ENCODE assay signal across 13 cellular contexts in genomic region chr9:70262948-70263347, GRCh38. TPM values are rescaled to one million over a fixed set of nuclear protein-coding genes. Genes with fewer than 3 reads are reported as not detected.
A peak's percentile ranks its signal among the peaks of the same experiment; 100 is the strongest.
DNase-seq lines count a peak whose midpoint lies in the region; ATAC-seq and TF ChIP-seq lines count a peak whose summit lies in the region.
"Had no signal": no experiment of that assay in that cellular context is flagged by ENCODE, and none has a peak within 500 bp of the region (broad histone marks: within the 10 kb centered on the region; RNA-seq: fewer than 3 reads in every experiment).

No MANE protein-coding gene starts in this region.

- DNase-seq in breast epithelium (ENCODE audit: low spot score in 2 of 2) (no peak), MCF 10A (ENCODE audit: unreplicated experiment) (no peak), fibroblast of mammary gland (ENCODE audit: low read depth) (peak; percentile 31), hepatic stellate cell (ENCODE audit: low spot score) (no peak), NCI-H345 (lab: John Stamatoyannopoulos, UW) (no peak), SK-N-SH (no peak)
- no peak for DNase-seq in stimulated activated effector memory CD8-positive, alpha-beta T cell treated with anti-CD3 and anti-CD28 coated beads, Interleukin-12 subunit alpha, Interleukin-12 subunit beta, amount 100 ng/mL, for 72 hours (ENCODE audit: low spot score in 2 of 2)
- DNase-seq: DMS153, NCI-H1930 had no signal

- no peaks in the 10 kb centered on the region for H3K27me3 Mint-ChIP-seq in MCF 10A (ENCODE audit: insufficient read depth, unreplicated experiment)
- no peaks in the 10 kb centered on the region for H3K27me3 Mint-ChIP-seq in activated T-helper 17 cell treated with anti-CD3 and anti-CD28 coated beads, Interleukin-2, amount 50 U/mL, for 72 hours
- H3K27me3 Mint-ChIP-seq: memory B cell had no signal

- ATAC-seq in activated T-helper 17 cell treated with anti-CD3 and anti-CD28 coated beads, Interleukin-2, amount 50 U/mL, for 72 hours (replicated peaks) = no peak
- ATAC-seq in stimulated activated effector memory CD8-positive, alpha-beta T cell treated with anti-CD3 and anti-CD28 coated beads, Interleukin-12 subunit alpha, Interleukin-12 subunit beta, amount 100 ng/mL, for 72 hours = no peak
- ATAC-seq: SK-N-SH treated with all-trans-retinoic acid at 6 μM for 48 hours had no signal

- H3K27me3 ChIP-seq in breast epithelium (no peaks in the 10 kb centered on the region), SK-N-SH (ENCODE audit: insufficient read depth) (no peaks in the 10 kb centered on the region)

- no peak for TF ChIP-seq RAD21 in SK-N-SH (IDR thresholded peaks at IDR 0.05; ENCODE audit: low read length)

- no peaks in the 10 kb centered on the region for H3K9me3 Mint-ChIP-seq in MCF 10A (ENCODE audit: unreplicated experiment)
- no peaks in the 10 kb centered on the region for H3K9me3 Mint-ChIP-seq in activated T-helper 17 cell treated with anti-CD3 and anti-CD28 coated beads, Interleukin-2, amount 50 U/mL, for 72 hours
- no peaks in the 10 kb centered on the region for H3K9me3 Mint-ChIP-seq in stimulated activated effector memory CD8-positive, alpha-beta T cell treated with anti-CD3 and anti-CD28 coated beads, Interleukin-12 subunit alpha, Interleukin-12 subunit beta, amount 100 ng/mL, for 72 hours
- H3K9me3 Mint-ChIP-seq: memory B cell had no signal

- BruUV-seq in MCF 10A (replicated peaks; lab: Mats Ljungman, UMichigan) = no TSS peak

- H4K20me1 ChIP-seq in SK-N-SH (ENCODE audit: insufficient read depth) = peaks cover 39% of the 10 kb centered on the region

- no peak overlapping the region; the same call in 1 of the 2 replicates for H3K4me2 ChIP-seq in SK-N-SH

- peaks cover 0 to 19% of the 10 kb centered on the region in 2 donors for H3K4me1 ChIP-seq in breast epithelium
- peaks cover 11 to 15% of the 10 kb centered on the region in 2 experiments; a peak in 3 of 4 replicates for H3K4me1 ChIP-seq in SK-N-SH (ENCODE audit: control insufficient read depth in 1 of 2, insufficient read depth in 2 of 2, low read depth in 1 of 2, low read length in 1 of 2)

- CTCF ChIA-PET in MCF 10A (lab: Yijun Ruan, JAX) = interaction anchor here (0.5 to 1.1 kb wide), 2 partner anchors 44 to 158 kb away, joined by 3 read pairs; no protein-coding TSS in a partner anchor
- CTCF ChIA-PET in SK-N-SH (lab: Yijun Ruan, JAX) = interaction anchor here (1.6 kb wide), 1 partner anchor 22 kb away, joined by 3 read pairs; no protein-coding TSS in a partner anchor

- peaks cover 12% of the 10 kb centered on the region for H3F3A ChIP-seq in SK-N-SH (replicated peaks; ENCODE audit: insufficient read depth)

- H3K36me3 Mint-ChIP-seq in MCF 10A (ENCODE audit: insufficient read depth, unreplicated experiment) = peaks cover 56% of the 10 kb centered on the region
- H3K36me3 Mint-ChIP-seq in activated T-helper 17 cell treated with anti-CD3 and anti-CD28 coated beads, Interleukin-2, amount 50 U/mL, for 72 hours (ENCODE audit: low read depth) = peaks cover 93% of the 10 kb centered on the region
- peaks cover 92% of the 10 kb centered on the region for H3K36me3 Mint-ChIP-seq in stimulated activated effector memory CD8-positive, alpha-beta T cell treated with anti-CD3 and anti-CD28 coated beads, Interleukin-12 subunit alpha, Interleukin-12 subunit beta, amount 100 ng/mL, for 72 hours

- H3K4me3 ChIP-seq in breast epithelium = peak overlapping the region in 1 of 3 donors; percentile 2
- no peak overlapping the region for H3K4me3 ChIP-seq in fibroblast of mammary gland (ENCODE audit: control insufficient read depth, low read depth, low read length)
- H3K4me3 ChIP-seq in SK-N-SH (ENCODE audit: low read depth in 2 of 2, low read length in 1 of 2) = no peak overlapping the region

- H3K79me2 ChIP-seq in SK-N-SH (ENCODE audit: insufficient read depth) = peaks cover 93% of the 10 kb centered on the region

- TF ChIP-seq POLR2A in breast epithelium (IDR thresholded peaks at IDR 0.05) = no peak

- peak overlapping the region; percentile 44 to 49 for H3K27ac ChIP-seq in breast epithelium
- H3K27ac ChIP-seq in SK-N-SH (ENCODE audit: low read depth in 2 of 2, low read length in 1 of 2) = no peak overlapping the region
- H3K27ac ChIP-seq: VCaP had no signal

- POLR2A ChIA-PET in MCF 10A (lab: Yijun Ruan, JAX) (interaction anchor here (0.6 kb wide), 1 partner anchor 508 kb away, joined by 3 read pairs; no protein-coding TSS in a partner anchor), SK-N-SH (lab: Yijun Ruan, JAX) (interaction anchor here (0.5 to 1.1 kb wide), 2 partner anchors 156 to 188 kb away, joined by 3 read pairs; no protein-coding TSS in a partner anchor)

- no peak overlapping the region for H2AFZ ChIP-seq in SK-N-SH (ENCODE audit: low read depth)

- H3K9ac ChIP-seq in SK-N-SH = no peak overlapping the region

- no peaks in the 10 kb centered on the region for H3K36me3 ChIP-seq in breast epithelium
- H3K36me3 ChIP-seq in SK-N-SH (replicated peaks in 1 of 2; ENCODE audit: control insufficient read depth in 1 of 2, insufficient read depth in 2 of 2, low read length in 1 of 2) = peaks cover 60 to 79% of the 10 kb centered on the region in 2 experiments

- no peak for TF ChIP-seq EP300 in SK-N-SH (IDR thresholded peaks at IDR 0.05; ENCODE audit: borderline replicate concordance in 1 of 2, low read depth in 1 of 2, low read length in 1 of 2)

- H3K9me3 ChIP-seq in breast epithelium (no peaks in the 10 kb centered on the region), SK-N-SH (no peaks in the 10 kb centered on the region)

- 93% methylated on average over 6 of the region's 6 CpGs for WGBS in SK-N-SH (ENCODE audit: low lambda C conversion rate)

- no peak overlapping the region for H3K27ac Mint-ChIP-seq in MCF 10A (ENCODE audit: low read depth, unreplicated experiment)
- H3K27ac Mint-ChIP-seq in activated T-helper 17 cell treated with anti-CD3 and anti-CD28 coated beads, Interleukin-2, amount 50 U/mL, for 72 hours = peak overlapping the region; percentile 13
- no peak overlapping the region for H3K27ac Mint-ChIP-seq in stimulated activated effector memory CD8-positive, alpha-beta T cell treated with anti-CD3 and anti-CD28 coated beads, Interleukin-12 subunit alpha, Interleukin-12 subunit beta, amount 100 ng/mL, for 72 hours
- H3K27ac Mint-ChIP-seq: memory B cell had no signal

- TF ChIP-seq CTCF in breast epithelium (IDR thresholded peaks at IDR 0.05) (no peak), MCF 10A (IDR thresholded peaks at IDR 0.05; ENCODE audit: unreplicated experiment) (no peak), fibroblast of mammary gland (conservative IDR thresholded peaks at IDR 0.05; ENCODE audit: control insufficient read depth, insufficient read depth, low read depth, low read length) (no peak), SK-N-SH (IDR thresholded peaks at IDR 0.05) (no peak)

- intact Hi-C loops in breast epithelium (cut with DNase I; ENCODE audit: low total_unique reads) (loop anchor here (1.0 kb wide), 1 partner anchor 11 kb away; no protein-coding TSS in a partner anchor), MCF 10A (cut with micrococcal nuclease) (no loop called here)

- no peak overlapping the region for H3K4me3 Mint-ChIP-seq in MCF 10A (ENCODE audit: unreplicated experiment)
- H3K4me3 Mint-ChIP-seq in activated T-helper 17 cell treated with anti-CD3 and anti-CD28 coated beads, Interleukin-2, amount 50 U/mL, for 72 hours = peak overlapping the region; percentile 85
- H3K4me3 Mint-ChIP-seq in stimulated activated effector memory CD8-positive, alpha-beta T cell treated with anti-CD3 and anti-CD28 coated beads, Interleukin-12 subunit alpha, Interleukin-12 subunit beta, amount 100 ng/mL, for 72 hours = peak overlapping the region; percentile 80
- H3K4me3 Mint-ChIP-seq: memory B cell had no signal

- H3K4me1 Mint-ChIP-seq in MCF 10A (ENCODE audit: insufficient read depth, unreplicated experiment) = peaks cover 42% of the 10 kb centered on the region
- H3K4me1 Mint-ChIP-seq in activated T-helper 17 cell treated with anti-CD3 and anti-CD28 coated beads, Interleukin-2, amount 50 U/mL, for 72 hours = peaks cover 42% of the 10 kb centered on the region
- peaks cover 49% of the 10 kb centered on the region for H3K4me1 Mint-ChIP-seq in stimulated activated effector memory CD8-positive, alpha-beta T cell treated with anti-CD3 and anti-CD28 coated beads, Interleukin-12 subunit alpha, Interleukin-12 subunit beta, amount 100 ng/mL, for 72 hours

- no peaks in the 10 kb centered on the region for H3K9me2 ChIP-seq in SK-N-SH

TF ChIP-seq in SK-N-SH, 30 proteins besides CTCF, POLR2A, EP300 and RAD21 (continues in another document):
- TF ChIP-seq ZBTB33 (IDR thresholded peaks at IDR 0.05; ENCODE audit: borderline replicate concordance, low read depth) = no peak
- no peak for TF ChIP-seq RFX5 (IDR thresholded peaks at IDR 0.05; ENCODE audit: low read length)
- TF ChIP-seq USF2 (IDR thresholded peaks at IDR 0.05; ENCODE audit: borderline replicate concordance, low read depth, low read length) = no peak
- no peak for TF ChIP-seq NRF1 (IDR thresholded peaks at IDR 0.05; ENCODE audit: low read depth, low read length)
- TF ChIP-seq FOXM1 (IDR thresholded peaks at IDR 0.05; ENCODE audit: low read depth) = no peak

RNA-seq across cellular contexts. Expression of gene SMC5, which starts 4.2 kb away (rescaled TPM):
- total RNA-seq in breast epithelium (10 to 100 TPM; 23.4 to 62.2 (median 43.9) TPM), MCF 10A (2022) (29.8 and 31.9 TPM in 2 replicates)
- total RNA-seq in activated T-helper 17 cell treated with anti-CD3 and anti-CD28 coated beads, Interleukin-2, amount 50 U/mL, for 72 hours = 10 to 100 TPM; 42.2 to 49.3 TPM
- 5.3 and 7.5 TPM in 2 replicates for polyA plus RNA-seq in SK-N-SH (2012; rRNA removed)
- 6.5 and 8.2 TPM in 2 replicates for polyA plus RNA-seq in SK-N-SH (2012; cell fraction: cytosol; rRNA removed)
- polyA plus RNA-seq in SK-N-SH (2012; cell fraction: nucleus; rRNA removed) = 6.4 and 14.5 TPM in 2 replicates

Comparison
In these comparisons a context has a peak if more than half of its experiments do, and no peak if none do; other contexts are left out.
1. H3K27ac ChIP-seq: peak in breast epithelium (2 of 2); none in SK-N-SH (0 of 2).